16 cellular contexts compared by ENCODE assay signal in genomic region chr17:42485680-42486079, GRCh38.
"Had no signal": no experiment of that assay in that cellular context is flagged by ENCODE, and none has a peak within 500 bp of the region (broad histone marks: within the 10 kb centered on the region; RNA-seq: fewer than 3 reads in every experiment).

No MANE protein-coding gene starts in this region.

- FAIRE-seq: colon, endometrium, urothelium cell line had no signal

- DNase-seq: activated CD4-positive, alpha-beta T cell treated with anti-CD3 and anti-CD28 coated beads, Interleukin-2, amount 10 ng/mL, durations not matched to agents 7 days and 5 days; activated CD8-positive, alpha-beta memory T cell treated with anti-CD3 and anti-CD28 coated beads, Interleukin-2, amount 50 U/mL, for 48 hours; activated naive CD4-positive, alpha-beta T cell treated with Interleukin-2 at 50 U/mL for 16 hours; gastrocnemius medialis; heart right ventricle; left cardiac atrium; sigmoid colon; stimulated activated CD4-positive, alpha-beta T cell treated with anti-CD3 and anti-CD28 coated beads, Interleukin-12 subunit alpha, Interleukin-12 subunit beta, amount 100 ng/mL, for 4 hours; stimulated activated CD4-positive, alpha-beta T cell treated with anti-CD3 and anti-CD28 coated beads, Interleukin-2, amount 100 ng/mL, for 24 hours had no signal

- H3K36me3 ChIP-seq: breast epithelium had no signal

- H3K4me3 ChIP-seq: ascending aorta, breast epithelium, esophagus muscularis mucosa, gastrocnemius medialis, heart right ventricle, lung, sigmoid colon had no signal

- ATAC-seq: gastrocnemius medialis, heart right ventricle, left cardiac atrium had no signal

- H3K27me3 ChIP-seq: ascending aorta, breast epithelium, esophagus muscularis mucosa, gastrocnemius medialis, heart right ventricle, sigmoid colon had no signal
